ENCODE assay signal across 9 cellular contexts in genomic region chr12:67457799-67458680, GRCh38.
DNase-seq lines count a peak whose midpoint lies in the region; ATAC-seq, FAIRE-seq and TF ChIP-seq lines count a peak whose summit lies in the region.
"Had no signal": no experiment of that assay in that cellular context is flagged by ENCODE, and none has a peak within 500 bp of the region (broad histone marks: within the 10 kb centered on the region; RNA-seq: fewer than 3 reads in every experiment).

No MANE protein-coding gene starts in this region.

- CTCF ChIA-PET in A673 (lab: Charles Lee) (no interaction called here), HepG2 (lab: Yijun Ruan, JAX; ENCODE audit: low intra/inter-chr PET ratio, low total read pairs) (no interaction called here)

- no peak overlapping the region for H3K9ac ChIP-seq in HepG2 (ENCODE audit: insufficient read depth, low read depth, low read length)

- POLR2A ChIA-PET in A673 (lab: Charles Lee; ENCODE audit: low non-redundant PET) (no interaction called here), HepG2 (lab: Yijun Ruan, JAX) (no interaction called here)

- TF ChIP-seq POLR2A in HepG2 (IDR thresholded peaks at IDR 0.05; ENCODE audit: insufficient read depth in 1 of 2, low read depth in 2 of 2, low read length in 2 of 2) = no peak
- TF ChIP-seq POLR2A in spleen (IDR thresholded peaks at IDR 0.05) = no peak

- no peaks in the 10 kb centered on the region for H3K79me2 ChIP-seq in HepG2 (ENCODE audit: insufficient read depth, low read length)

- ATAC-seq in HepG2 (no peak), GM18858 (IDR thresholded peaks at IDR 0.05; ENCODE audit: unreplicated experiment) (no peak)

- in situ Hi-C loops in HepG2 (cut with HindIII; ENCODE audit: extremely low pct_ligation_motif_present, low pct_unique_long_range_greater_than_20kb) = no loop called here

- WGBS in HepG2 (ENCODE audit: low lambda C conversion rate) = 38% methylated on average over 9 of the region's 10 CpGs
- 62 to 76% (median 72%) methylated on average over 10 of the region's 10 CpGs for WGBS in spleen, 5 donors

- TF ChIP-seq RAD21 in HepG2 (CRISPR knock-in tag; IDR thresholded peaks at IDR 0.05) = no peak

- H3K27me3 ChIP-seq in A673 (replicated peaks; ENCODE audit: insufficient read depth, low read depth, low read length, poor library complexity) (peaks cover 5% of the 10 kb centered on the region), WERI-Rb-1 (ENCODE audit: insufficient read depth, low read depth, severe bottlenecking) (no peaks in the 10 kb centered on the region), HepG2 (ENCODE audit: control insufficient read depth in 1 of 2, insufficient read depth in 2 of 2, low read length in 2 of 2) (no peaks in the 10 kb centered on the region), spleen (replicated peaks in 1 of 7) (no peaks in the 10 kb centered on the region)

- no peaks in the 10 kb centered on the region for H3K9me3 ChIP-seq in A673 (ENCODE audit: low read depth, low read length, poor library complexity, severe bottlenecking)
- H3K9me3 ChIP-seq in WERI-Rb-1 (ENCODE audit: severe bottlenecking) = no peaks in the 10 kb centered on the region
- no peaks in the 10 kb centered on the region for H3K9me3 ChIP-seq in HepG2 (ENCODE audit: low read length)
- no peaks in the 10 kb centered on the region for H3K9me3 ChIP-seq in spleen

- peak; percentile 38; the same call in 1 of the 2 replicates for TF ChIP-seq CTCF in A673 (conservative IDR thresholded peaks at IDR 0.05; ENCODE audit: low read depth, low read length)
- TF ChIP-seq CTCF in HFF-Myc (IDR thresholded peaks at IDR 0.05; ENCODE audit: low read depth, low read length, missing control alignments) = peak; percentile 39
- 0 out of 2 replicates have a peak, but pooled peaks have one; percentile 15 for TF ChIP-seq CTCF in WERI-Rb-1 (IDR thresholded peaks at IDR 0.05; ENCODE audit: low read depth, low read length)
- no peak for TF ChIP-seq CTCF in HepG2 (CRISPR knock-in tag; IDR thresholded peaks at IDR 0.05)
- peak in 5 of 11 experiments; percentile 20 to 37 (median 32) for TF ChIP-seq CTCF in spleen (IDR thresholded peaks at IDR 0.05 in 8 of 11, conservative IDR thresholded peaks at IDR 0.05 in 3 of 11)

- no TSS peak for BruUV-seq in A673 (replicated peaks; lab: Mats Ljungman, UMichigan)
- no TSS peak for BruUV-seq in HepG2 (replicated peaks; lab: Mats Ljungman, UMichigan)

- FAIRE-seq in HepG2 (lab: Jason Lieb, UNC) = no peak

- intact Hi-C loops in A673 (cut with micrococcal nuclease; ENCODE audit: unreplicated experiment) = no loop called here
- intact Hi-C loops in HepG2 (cut with micrococcal nuclease; ENCODE audit: unreplicated experiment) = no loop called here
- intact Hi-C loops in spleen (cut with DNase I; ENCODE audit: low total_unique reads) = no loop called here

- TF ChIP-seq EP300 in HepG2 (IDR thresholded peaks at IDR 0.05; ENCODE audit: low read depth in 2 of 2, low read length in 2 of 2) = no peak
- no peak for TF ChIP-seq EP300 in HepG2 (CRISPR knock-in tag; IDR thresholded peaks at IDR 0.05; ENCODE audit: borderline replicate concordance)

- no peak overlapping the region for H3K4me2 ChIP-seq in HepG2 (ENCODE audit: low read depth, low read length)

- H2AFZ ChIP-seq in HepG2 (ENCODE audit: low read length) = no peak overlapping the region

- H3K27ac ChIP-seq in A673 (ENCODE audit: low read depth, low read length, poor library complexity, severe bottlenecking) (no peak overlapping the region), WERI-Rb-1 (peak overlapping the region; percentile 65), HepG2 (ENCODE audit: extremely low read length, insufficient read depth, low read length) (no peak overlapping the region), spleen (peak overlapping the region in 1 of 8 donors; percentile 25)

- H3K4me3 ChIP-seq in A673 (ENCODE audit: low read depth, low read length, poor library complexity, severe bottlenecking) (no peak overlapping the region), HFF-Myc (replicated peaks; ENCODE audit: low read depth, low read length) (no peak overlapping the region), WERI-Rb-1 (ENCODE audit: low read depth, low read length) (no peak overlapping the region), HepG2 (replicated peaks in 1 of 3; ENCODE audit: insufficient read depth in 1 of 3, low read depth in 2 of 3, low read length in 3 of 3) (no peak overlapping the region), spleen (no peak overlapping the region)

- H3K4me1 ChIP-seq in A673 (ENCODE audit: insufficient read depth, low read length, poor library complexity, severe bottlenecking) (peaks cover 18% of the 10 kb centered on the region), HepG2 (ENCODE audit: insufficient read depth, low read length) (no peaks in the 10 kb centered on the region), spleen (peaks cover 0 to 20% (median 6%) of the 10 kb centered on the region in 6 donors)

- H4K20me1 ChIP-seq in HepG2 (ENCODE audit: insufficient read depth, low read length) = no peaks in the 10 kb centered on the region

- DNase-seq in A673 (ENCODE audit: low spot score) (no peak), HFF-Myc (ENCODE audit: extremely low read depth, low read depth) (no peak), WERI-Rb-1 (no peak), HepG2 (ENCODE audit: low spot score) (no peak), COR-L47 (lab: John Stamatoyannopoulos, UW) (no peak), spleen (no peak), kidney tubule cell (ENCODE audit: low spot score) (no peak)
- DNase-seq: activated T-cell treated with anti-CD3 and anti-CD28 coated beads, Interleukin-2, amount 50 U/mL, for 1 hour had no signal

- no peaks in the 10 kb centered on the region for H3K36me3 ChIP-seq in A673 (ENCODE audit: insufficient read depth, low read length, poor library complexity, severe bottlenecking)
- H3K36me3 ChIP-seq in WERI-Rb-1 = no peaks in the 10 kb centered on the region
- H3K36me3 ChIP-seq in HepG2 (replicated peaks in 1 of 2; ENCODE audit: control insufficient read depth in 1 of 2, insufficient read depth in 2 of 2, low read length in 2 of 2) = no peaks in the 10 kb centered on the region
- H3K36me3 ChIP-seq in spleen = no peaks in the 10 kb centered on the region

TF ChIP-seq in HepG2, 621 proteins besides CTCF, POLR2A, EP300 and RAD21:
- TF ChIP-seq TP53 (CRISPR knock-in tag; conservative IDR thresholded peaks at IDR 0.05) (no peak), MAFK (conservative IDR thresholded peaks at IDR 0.05 in 1 of 2, IDR thresholded peaks at IDR 0.05 in 1 of 2; ENCODE audit: low read length in 2 of 2) (0 out of 4 replicates have a peak, but pooled peaks have one; percentile 15 to 35), MAFF (IDR thresholded peaks at IDR 0.05; ENCODE audit: low read depth, low read length) (peak; percentile 27; the same call in 1 of the 2 replicates)
